In genomic region chr15:83010709-83011270, GRCh38 we compare ENCODE assay signal across 8 cellular contexts. TPM values are rescaled to one million over a fixed set of nuclear protein-coding genes. Genes with fewer than 3 reads are reported as not detected.
A peak's percentile ranks its signal among the peaks of the same experiment; 100 is the strongest.
DNase-seq lines count a peak whose midpoint lies in the region; ATAC-seq lines count a peak whose summit lies in the region.

No MANE protein-coding gene starts in this region.

- peaks cover 51% of the 10 kb centered on the region for H3K4me1 Mint-ChIP-seq in activated CD4-positive, alpha-beta memory T cell treated with anti-CD3 and anti-CD28 coated beads, Interleukin-2, amount 10 ng/mL, durations not matched to agents 7 days and 5 days

- no peaks in the 10 kb centered on the region for H3K27me3 ChIP-seq in effector memory CD4-positive, alpha-beta T cell (replicated peaks; ENCODE audit: control insufficient read depth, insufficient read depth, low read length, poor library complexity, severe bottlenecking)

- H3K9me3 ChIP-seq in effector memory CD4-positive, alpha-beta T cell (ENCODE audit: control insufficient read depth, low read length): no peaks in the 10 kb centered on the region

- no peaks in the 10 kb centered on the region for H3K27me3 Mint-ChIP-seq in activated CD4-positive, alpha-beta memory T cell treated with anti-CD3 and anti-CD28 coated beads, Interleukin-2, amount 10 ng/mL, durations not matched to agents 7 days and 5 days

- no peaks in the 10 kb centered on the region for H3K9me3 Mint-ChIP-seq in activated CD4-positive, alpha-beta memory T cell treated with anti-CD3 and anti-CD28 coated beads, Interleukin-2, amount 10 ng/mL, durations not matched to agents 7 days and 5 days

- peak overlapping the region; percentile 80 for H3K27ac ChIP-seq in effector memory CD4-positive, alpha-beta T cell (ENCODE audit: insufficient read depth, low read length, poor library complexity, severe bottlenecking)

- DNase-seq in Ammon's horn (ENCODE audit: low spot score) (peak; percentile 84), NCI-H526 (lab: John Stamatoyannopoulos, UW) (peak; percentile 72 to 83), lung microvascular endothelial cell (ENCODE audit: low read depth in 2 of 2) (peak; percentile 88 to 90)
- DNase-seq in activated CD4-positive, alpha-beta memory T cell treated with anti-CD3 and anti-CD28 coated beads, Interleukin-2, amount 10 ng/mL, durations not matched to agents 7 days and 5 days: peak; percentile 88
- DNase-seq in effector memory CD4-positive, alpha-beta T cell: peak; percentile 25 to 53 (median 50)
- peak; percentile 60 to 77 (median 75) for DNase-seq in stimulated activated CD4-positive, alpha-beta T cell treated with anti-CD3 and anti-CD28 coated beads, TNF-alpha, amount 100 ng/mL, for 48 hours (ENCODE audit: low read depth in 3 of 3)

- POLR2A ChIA-PET in activated CD4-positive, alpha-beta memory T cell treated with anti-CD3 and anti-CD28 coated beads, Interleukin-2, amount 10 ng/mL, durations not matched to agents 7 days and 5 days (lab: Charles Lee): interaction anchor here (0.7 to 3.3 kb wide), 19 partner anchors 11 to 470 kb away, joined by 3 to 20 read pairs (median 5); partner anchors contain the start of genes BTBD1, RAMAC, RPS17 and TM6SF1

- ATAC-seq in GM19025 (IDR thresholded peaks at IDR 0.05; ENCODE audit: low read depth, unreplicated experiment) (peak; percentile 50), HG03342 (IDR thresholded peaks at IDR 0.05; ENCODE audit: unreplicated experiment) (peak; percentile 64)

- H3K27ac Mint-ChIP-seq in activated CD4-positive, alpha-beta memory T cell treated with anti-CD3 and anti-CD28 coated beads, Interleukin-2, amount 10 ng/mL, durations not matched to agents 7 days and 5 days: peak overlapping the region; percentile 91

- peaks cover 33% of the 10 kb centered on the region for H3K36me3 Mint-ChIP-seq in activated CD4-positive, alpha-beta memory T cell treated with anti-CD3 and anti-CD28 coated beads, Interleukin-2, amount 10 ng/mL, durations not matched to agents 7 days and 5 days (ENCODE audit: low read depth)

- H3K36me3 ChIP-seq in effector memory CD4-positive, alpha-beta T cell (ENCODE audit: control insufficient read depth, insufficient read depth, low read length): peaks cover 22% of the 10 kb centered on the region

- CTCF ChIA-PET in activated CD4-positive, alpha-beta memory T cell treated with anti-CD3 and anti-CD28 coated beads, Interleukin-2, amount 10 ng/mL, durations not matched to agents 7 days and 5 days (lab: Charles Lee): interaction anchor here (0.7 to 2.9 kb wide), 31 partner anchors 10 to 480 kb away, joined by 3 to 19 read pairs (median 4); partner anchors contain the start of genes BTBD1, RAMAC and RPS17

- peak overlapping the region; percentile 81 for H3K4me3 ChIP-seq in effector memory CD4-positive, alpha-beta T cell (ENCODE audit: insufficient read depth, low read depth, low read length, poor library complexity, severe bottlenecking)

- peak overlapping the region; percentile 91 for H3K4me3 Mint-ChIP-seq in activated CD4-positive, alpha-beta memory T cell treated with anti-CD3 and anti-CD28 coated beads, Interleukin-2, amount 10 ng/mL, durations not matched to agents 7 days and 5 days

- peaks cover 17% of the 10 kb centered on the region for H3K4me1 ChIP-seq in effector memory CD4-positive, alpha-beta T cell (ENCODE audit: control insufficient read depth, insufficient read depth, low read length, poor library complexity, severe bottlenecking)

RNA-seq across cellular contexts. Expression of gene C15orf40, which starts 0.6 kb away (rescaled TPM):
- 10 to 100 TPM; 23.8 to 25.5 TPM for total RNA-seq in activated CD4-positive, alpha-beta memory T cell treated with anti-CD3 and anti-CD28 coated beads, Interleukin-2, amount 10 ng/mL, durations not matched to agents 7 days and 5 days
- 11.1 and 12.2 TPM in 2 replicates for total RNA-seq in lung microvascular endothelial cell

RNA-seq across cellular contexts. Expression of gene RAMAC, which starts 24.8 kb away (rescaled TPM):
- 10 to 100 TPM; 24.1 TPM for total RNA-seq in activated CD4-positive, alpha-beta memory T cell treated with anti-CD3 and anti-CD28 coated beads, Interleukin-2, amount 10 ng/mL, durations not matched to agents 7 days and 5 days
- 19.6 and 27.6 TPM in 2 replicates for total RNA-seq in lung microvascular endothelial cell

RNA-seq across cellular contexts. Expression of gene BTBD1, which starts 56.3 kb away (rescaled TPM):
- 10 to 100 TPM; 55.0 to 58.6 TPM for total RNA-seq in activated CD4-positive, alpha-beta memory T cell treated with anti-CD3 and anti-CD28 coated beads, Interleukin-2, amount 10 ng/mL, durations not matched to agents 7 days and 5 days
- total RNA-seq in lung microvascular endothelial cell: 78.0 and 94.6 TPM in 2 replicates

RNA-seq across cellular contexts. Expression of gene HOMER2, which starts 58.3 kb away (rescaled TPM):
- total RNA-seq in activated CD4-positive, alpha-beta memory T cell treated with anti-CD3 and anti-CD28 coated beads, Interleukin-2, amount 10 ng/mL, durations not matched to agents 7 days and 5 days: 10 to 100 TPM; 20.0 to 26.0 TPM
- total RNA-seq in lung microvascular endothelial cell: 0.20 and 0.22 TPM in 2 replicates

Comparison
In these comparisons a context has a peak if more than half of its experiments do, and no peak if none do; other contexts are left out.
1. Peak in every context shown above with its lines: DNase-seq, ATAC-seq, H3K4me3 ChIP-seq and H3K27ac ChIP-seq.